Comparison of ENCODE assay signal across 1 cellular context in genomic region chr4:128454281-128455075, GRCh38.
A peak's percentile ranks its signal among the peaks of the same experiment; 100 is the strongest.
TF ChIP-seq lines count a peak whose summit lies in the region.

No MANE protein-coding gene starts in this region.

TF ChIP-seq in GM12878, 131 proteins besides CTCF, POLR2A, EP300 and RAD21 (continued from another document):
- no peak for TF ChIP-seq ZBTB4 (CRISPR knock-in tag; IDR thresholded peaks at IDR 0.05)
- no peak for TF ChIP-seq KAT2A (conservative IDR thresholded peaks at IDR 0.05; ENCODE audit: control insufficient read depth, low read depth, low read length)
- peak; percentile 74; the same call in 1 of the 2 replicates for TF ChIP-seq CREM (IDR thresholded peaks at IDR 0.05; ENCODE audit: low read depth)
- TF ChIP-seq SMAD5 (IDR thresholded peaks at IDR 0.05; ENCODE audit: low read depth) = no peak
- no peak for TF ChIP-seq PKNOX1 (IDR thresholded peaks at IDR 0.05)
- no peak for TF ChIP-seq MLLT1 (IDR thresholded peaks at IDR 0.05)
- no peak for TF ChIP-seq SREBF1 (IDR thresholded peaks at IDR 0.05; ENCODE audit: low read length)
- TF ChIP-seq PAX8 (IDR thresholded peaks at IDR 0.05) = no peak
- TF ChIP-seq WRNIP1 (IDR thresholded peaks at IDR 0.05; ENCODE audit: borderline replicate concordance, low read depth, low read length) = no peak
- TF ChIP-seq SUPT20H (IDR thresholded peaks at IDR 0.05; ENCODE audit: borderline replicate concordance, control insufficient read depth, low read depth, low read length) = no peak
- TF ChIP-seq CBX5 (IDR thresholded peaks at IDR 0.05; ENCODE audit: low read depth) = no peak
- TF ChIP-seq EGR1 (IDR thresholded peaks at IDR 0.05; ENCODE audit: borderline replicate concordance in 1 of 2, low read depth in 2 of 2, low read length in 2 of 2) = peak in 1 of 2 experiments; percentile 26; a peak in 1 of 3 replicates
- TF ChIP-seq NR2C1 (IDR thresholded peaks at IDR 0.05) = no peak
- TF ChIP-seq POU2F2 (IDR thresholded peaks at IDR 0.05; ENCODE audit: borderline replicate concordance, low read depth, low read length) = no peak
- TF ChIP-seq TCF7 (IDR thresholded peaks at IDR 0.05; ENCODE audit: borderline replicate concordance) = no peak
- TF ChIP-seq NR2C2 (IDR thresholded peaks at IDR 0.05; ENCODE audit: borderline replicate concordance, control insufficient read depth, insufficient read length, low read depth) = no peak
- TF ChIP-seq GABPA (IDR thresholded peaks at IDR 0.05; ENCODE audit: low read depth) = no peak
- peak; percentile 96 for TF ChIP-seq ATF7 (IDR thresholded peaks at IDR 0.05; ENCODE audit: low read depth)
- no peak for TF ChIP-seq USF2 (IDR thresholded peaks at IDR 0.05; ENCODE audit: borderline replicate concordance, low read depth, low read length)
- TF ChIP-seq SMARCA5 (IDR thresholded peaks at IDR 0.05) = peak; percentile 39; the same call in 1 of the 2 replicates
- no peak for TF ChIP-seq HSF1 (IDR thresholded peaks at IDR 0.05; ENCODE audit: low read depth, low read length)
- TF ChIP-seq BMI1 (IDR thresholded peaks at IDR 0.05; ENCODE audit: borderline replicate concordance) = no peak
- TF ChIP-seq RCOR1 (conservative IDR thresholded peaks at IDR 0.05; ENCODE audit: low read depth, low read length) = peak; percentile 83; the same call in 1 of the 2 replicates
- TF ChIP-seq SREBF2 (IDR thresholded peaks at IDR 0.05; ENCODE audit: low read length) = no peak
- peak; percentile 84 for TF ChIP-seq ATF2 (IDR thresholded peaks at IDR 0.05; ENCODE audit: low read length)
- TF ChIP-seq ZNF592 (IDR thresholded peaks at IDR 0.05) = 0 out of 2 replicates have a peak, but pooled peaks have one; percentile 49
- TF ChIP-seq ZZZ3 (IDR thresholded peaks at IDR 0.05; ENCODE audit: control insufficient read depth, insufficient read length, low read depth) = no peak
- TF ChIP-seq MEF2A (IDR thresholded peaks at IDR 0.05; ENCODE audit: insufficient read depth, low read depth, low read length) = no peak
- TF ChIP-seq PML (IDR thresholded peaks at IDR 0.05; ENCODE audit: low read length) = no peak
- no peak for TF ChIP-seq SP1 (IDR thresholded peaks at IDR 0.05; ENCODE audit: low read depth, low read length)
- TF ChIP-seq IKZF2 (IDR thresholded peaks at IDR 0.05) = peak; percentile 59 to 66
- TF ChIP-seq E2F8 (IDR thresholded peaks at IDR 0.05; ENCODE audit: low read depth, partially characterized antibody) = no peak
- TF ChIP-seq SMC3 (IDR thresholded peaks at IDR 0.05; ENCODE audit: borderline replicate concordance, low read length) = peak; percentile 81
- no peak for TF ChIP-seq ZNF687 (IDR thresholded peaks at IDR 0.05)
